23 cellular contexts compared by ENCODE assay signal in genomic region chr13:57925250-57925649, GRCh38.
DNase-seq lines count a peak whose midpoint lies in the region; ATAC-seq and TF ChIP-seq lines count a peak whose summit lies in the region.
"Had no signal": no experiment of that assay in that cellular context is flagged by ENCODE, and none has a peak within 500 bp of the region (broad histone marks: within the 10 kb centered on the region; RNA-seq: fewer than 3 reads in every experiment).

No MANE protein-coding gene starts in this region.

- no peaks in the 10 kb centered on the region for H3K4me1 Mint-ChIP-seq in chondrocyte (ENCODE audit: low read depth)
- no peaks in the 10 kb centered on the region for H3K4me1 Mint-ChIP-seq in osteocyte (ENCODE audit: unreplicated experiment)
- H3K4me1 Mint-ChIP-seq: activated naive CD8-positive, alpha-beta T cell treated with anti-CD3 and anti-CD28 coated beads, Interleukin-2, amount 10 ng/mL, durations not matched to agents 7 days and 5 days; naive thymus-derived CD8-positive, alpha-beta T cell had no signal

- H3K4me3 ChIP-seq in SJCRH30 = no peak overlapping the region
- H3K4me3 ChIP-seq: esophagus muscularis mucosa, prostate gland, suprapubic skin had no signal

- H3K4me1 ChIP-seq in SJCRH30 = no peaks in the 10 kb centered on the region
- H3K4me1 ChIP-seq: esophagus muscularis mucosa, prostate gland, suprapubic skin had no signal

- peaks cover 4% of the 10 kb centered on the region for H3K9me3 Mint-ChIP-seq in chondrocyte (ENCODE audit: low read depth)
- no peaks in the 10 kb centered on the region for H3K9me3 Mint-ChIP-seq in osteocyte (ENCODE audit: unreplicated experiment)
- H3K9me3 Mint-ChIP-seq: activated naive CD8-positive, alpha-beta T cell treated with anti-CD3 and anti-CD28 coated beads, Interleukin-2, amount 10 ng/mL, durations not matched to agents 7 days and 5 days had no signal

- peaks cover 2% of the 10 kb centered on the region for H3K27me3 Mint-ChIP-seq in chondrocyte (ENCODE audit: low read depth)
- H3K27me3 Mint-ChIP-seq in osteocyte (ENCODE audit: unreplicated experiment) = peaks cover 3% of the 10 kb centered on the region
- H3K27me3 Mint-ChIP-seq: activated naive CD8-positive, alpha-beta T cell treated with anti-CD3 and anti-CD28 coated beads, Interleukin-2, amount 10 ng/mL, durations not matched to agents 7 days and 5 days; naive thymus-derived CD8-positive, alpha-beta T cell had no signal

- no peaks in the 10 kb centered on the region for H3K36me3 Mint-ChIP-seq in chondrocyte (ENCODE audit: low read depth)
- H3K36me3 Mint-ChIP-seq in osteocyte (ENCODE audit: unreplicated experiment) = no peaks in the 10 kb centered on the region
- H3K36me3 Mint-ChIP-seq: activated naive CD8-positive, alpha-beta T cell treated with anti-CD3 and anti-CD28 coated beads, Interleukin-2, amount 10 ng/mL, durations not matched to agents 7 days and 5 days; naive thymus-derived CD8-positive, alpha-beta T cell had no signal

- peak; percentile 61 for TF ChIP-seq CTCF in chondrocyte (IDR thresholded peaks at IDR 0.05)
- peak; percentile 11 for TF ChIP-seq CTCF in osteocyte (IDR thresholded peaks at IDR 0.05)

- H3K27ac ChIP-seq in SJCRH30 = no peak overlapping the region
- H3K27ac ChIP-seq: C4-2B, esophagus muscularis mucosa, prostate gland, suprapubic skin had no signal

- ATAC-seq in HG03354 (IDR thresholded peaks at IDR 0.05; ENCODE audit: poor library complexity, severe bottlenecking, unreplicated experiment) = no peak
- ATAC-seq: activated CD4-positive, CD25-positive, alpha-beta regulatory T cell treated with anti-CD3 and anti-CD28 coated beads, Interleukin-2, amount 50 U/mL, for 24 hours; naive thymus-derived CD8-positive, alpha-beta T cell had no signal

- no peaks in the 10 kb centered on the region for H3K36me3 ChIP-seq in SJCRH30
- H3K36me3 ChIP-seq: esophagus muscularis mucosa, prostate gland, suprapubic skin had no signal

- no peak overlapping the region for H3K4me3 Mint-ChIP-seq in chondrocyte (ENCODE audit: unreplicated experiment)
- H3K4me3 Mint-ChIP-seq in osteocyte (ENCODE audit: unreplicated experiment) = no peak overlapping the region
- H3K4me3 Mint-ChIP-seq: activated naive CD8-positive, alpha-beta T cell treated with anti-CD3 and anti-CD28 coated beads, Interleukin-2, amount 10 ng/mL, durations not matched to agents 7 days and 5 days; naive thymus-derived CD8-positive, alpha-beta T cell; T-helper 2 cell treated with Interferon-gamma antibody and Interleukin-4, amounts not matched to agents 5 μg/mL and 100 μg/mL, for 36 hours had no signal

- no peaks in the 10 kb centered on the region for H3K27me3 ChIP-seq in SJCRH30
- H3K27me3 ChIP-seq: esophagus muscularis mucosa, suprapubic skin had no signal

- H3K9me3 ChIP-seq in SJCRH30 (replicated peaks) = no peaks in the 10 kb centered on the region
- H3K9me3 ChIP-seq: esophagus muscularis mucosa, prostate gland had no signal

- DNase-seq in NCI-H1092 treated with DMSO at 0.1 percent for 48 hours (lab: John Stamatoyannopoulos, UW) = peak; percentile 12
- DNase-seq in NCI-H1092 (lab: John Stamatoyannopoulos, UW) = no peak
- DNase-seq in NCI-H69 (lab: John Stamatoyannopoulos, UW) = peak; percentile 9
- no peak for DNase-seq in chondrocyte (ENCODE audit: low spot score)
- no peak for DNase-seq in osteocyte (ENCODE audit: extremely low spot score, unreplicated experiment)
- DNase-seq in activated CD8-positive, alpha-beta memory T cell treated with anti-CD3 and anti-CD28 coated beads, Interleukin-2, amount 50 U/mL, for 48 hours = no peak
- no peak for DNase-seq in SJCRH30
- DNase-seq: activated naive CD8-positive, alpha-beta T cell treated with anti-CD3 and anti-CD28 coated beads, Interleukin-2, amount 10 ng/mL, durations not matched to agents 7 days and 5 days; caudate nucleus; DMS79 treated with DMSO at 0.1 percent for 48 hours; Karpas-422; mammary epithelial cell; naive thymus-derived CD8-positive, alpha-beta T cell; NCI-H1417 treated with DMSO at 0.1 percent for 48 hours; SIG-M5; stimulated activated CD4-positive, alpha-beta T cell treated with anti-CD3 and anti-CD28 coated beads, Interleukin-12 subunit alpha, Interleukin-12 subunit beta, amount 100 ng/mL, for 4 hours had no signal

- H3K27ac Mint-ChIP-seq in chondrocyte (ENCODE audit: unreplicated experiment) (no peak overlapping the region), osteocyte (ENCODE audit: unreplicated experiment) (no peak overlapping the region)
- H3K27ac Mint-ChIP-seq: activated naive CD8-positive, alpha-beta T cell treated with anti-CD3 and anti-CD28 coated beads, Interleukin-2, amount 10 ng/mL, durations not matched to agents 7 days and 5 days; naive thymus-derived CD8-positive, alpha-beta T cell; T-helper 2 cell treated with Interferon-gamma antibody and Interleukin-4, amounts not matched to agents 5 μg/mL and 100 μg/mL, for 36 hours had no signal

Comparison
In these comparisons a context has a peak if more than half of its experiments do, and no peak if none do; other contexts are left out.
1. DNase-seq: peak in NCI-H1092 treated with DMSO at 0.1 percent for 48 hours (single experiment) and NCI-H69 (single experiment); none in NCI-H1092 (single experiment), chondrocyte (single experiment), osteocyte (single experiment), activated CD8-positive, alpha-beta memory T cell treated with anti-CD3 and anti-CD28 coated beads, Interleukin-2, amount 50 U/mL, for 48 hours (single experiment) and SJCRH30 (0 of 2).